Comparison of ENCODE assay signal across 18 cellular contexts in the genomic region with DNA sequence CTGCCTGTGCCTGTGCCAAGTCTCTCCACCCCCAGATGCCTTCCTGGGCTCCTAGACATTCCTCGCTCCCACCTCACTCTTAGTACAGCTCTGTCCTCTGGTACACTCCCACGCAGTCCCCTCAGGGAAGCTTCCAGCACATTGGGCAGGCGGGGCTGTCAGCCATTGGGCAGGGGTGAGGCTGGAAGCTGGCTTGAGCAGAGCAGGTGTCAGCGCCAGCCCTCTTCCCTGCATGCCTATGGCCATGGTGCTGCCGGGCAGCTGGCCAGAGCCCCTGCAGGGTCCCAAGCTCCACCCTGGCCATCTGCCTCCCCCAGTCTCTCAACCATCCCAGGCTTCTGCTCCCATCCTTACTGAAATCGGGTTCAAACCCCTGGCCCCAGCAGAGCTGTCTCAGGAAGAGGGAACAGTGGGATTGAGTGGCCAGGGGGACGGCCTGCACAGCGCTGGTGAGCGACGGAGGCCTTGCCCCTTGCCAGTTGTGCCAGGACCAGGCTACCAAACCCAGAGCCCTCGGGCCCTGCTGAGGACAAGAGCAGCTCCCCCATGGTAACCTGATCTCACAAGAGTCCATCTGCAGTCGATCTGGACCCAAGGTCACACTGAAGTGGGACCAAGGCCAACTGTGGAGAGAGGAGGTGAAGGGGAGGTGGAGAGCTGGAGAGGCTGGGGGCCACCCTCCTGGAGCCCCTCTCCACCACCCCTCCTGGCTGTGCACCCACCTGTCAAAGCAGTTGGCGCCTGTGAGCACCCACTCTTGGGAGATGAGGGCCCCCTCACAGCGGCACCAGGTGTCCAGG. TPM values are rescaled to one million over a fixed set of nuclear protein-coding genes. Genes with fewer than 3 reads are reported as not detected.
A peak's percentile ranks its signal among the peaks of the same experiment; 100 is the strongest.
DNase-seq lines count a peak whose midpoint lies in the region; ATAC-seq and FAIRE-seq lines count a peak whose summit lies in the region.
"Had no signal": no experiment of that assay in that cellular context is flagged by ENCODE, and none has a peak within 500 bp of the region (broad histone marks: within the 10 kb centered on the region; RNA-seq: fewer than 3 reads in every experiment).

No MANE protein-coding gene starts in this region.

- H3K4ac ChIP-seq in mesendoderm (ENCODE audit: low read depth, low read length): no peak overlapping the region

- H3K79me1 ChIP-seq in mesendoderm (ENCODE audit: low read length): peaks cover 6% of the 10 kb centered on the region

- H3K4me3 ChIP-seq in adipocyte (ENCODE audit: low read length) (no peak overlapping the region), mesendoderm (ENCODE audit: low read length) (no peak overlapping the region)
- H3K4me3 ChIP-seq: HAP-1, lung, suprapubic skin had no signal

- H3K36me3 ChIP-seq in adipocyte (ENCODE audit: control insufficient read depth, insufficient read depth, low read length, severe bottlenecking) (no peaks in the 10 kb centered on the region), mesendoderm (ENCODE audit: control insufficient read depth, insufficient read depth, low read length) (no peaks in the 10 kb centered on the region)
- H3K36me3 ChIP-seq: HAP-1, suprapubic skin had no signal

- intact Hi-C loops in left ventricle myocardium superior (cut with micrococcal nuclease) (no loop called here), Right ventricle myocardium inferior (cut with DNase I) (loop anchor here (5.0 kb wide), 1 partner anchor 402 kb away; no protein-coding TSS in a partner anchor)

- H3K79me2 ChIP-seq in mesendoderm (ENCODE audit: control insufficient read depth, insufficient read depth, low read length): no peaks in the 10 kb centered on the region

- H4K8ac ChIP-seq in mesendoderm (ENCODE audit: low read depth, low read length): no peak overlapping the region

- H3K4me2 ChIP-seq in mesendoderm (ENCODE audit: low read length): no peak overlapping the region

- WGBS in mesendoderm (ENCODE audit: extremely low coverage, insufficient coverage, low lambda C conversion rate): no CpG with 5 or more reads among the region's 14 CpGs

- peak overlapping the region; percentile 28 for H2BK5ac ChIP-seq in mesendoderm (ENCODE audit: low read length)

- H3K9me3 ChIP-seq in adipocyte (ENCODE audit: control insufficient read depth, low read length): no peaks in the 10 kb centered on the region
- H3K9me3 ChIP-seq: HAP-1, suprapubic skin had no signal

- H3K27me3 ChIP-seq in adipocyte (replicated peaks; ENCODE audit: control insufficient read depth, insufficient read depth, low read length) (no peaks in the 10 kb centered on the region), mesendoderm (ENCODE audit: insufficient read depth, low read length, poor library complexity) (no peaks in the 10 kb centered on the region)
- H3K27me3 ChIP-seq: suprapubic skin had no signal

- H4K5ac ChIP-seq in mesendoderm (ENCODE audit: low read length): no peak overlapping the region

- H3K18ac ChIP-seq in mesendoderm (ENCODE audit: low read length): no peak overlapping the region

- ATAC-seq in left ventricle myocardium superior (no peak), Right ventricle myocardium inferior (no peak)

- peak; percentile 27 for FAIRE-seq in urothelium cell line (lab: Jason Lieb, UNC)
- FAIRE-seq: colon, D721Med had no signal

- H2AK5ac ChIP-seq in mesendoderm (ENCODE audit: low read length): peak overlapping the region; percentile 76

- no peak overlapping the region for H2BK120ac ChIP-seq in mesendoderm (ENCODE audit: low read depth, low read length)

- no peak overlapping the region for H2BK15ac ChIP-seq in mesendoderm (replicated peaks; ENCODE audit: low read depth)

- peak overlapping the region; percentile 37 for H3K56ac ChIP-seq in mesendoderm (ENCODE audit: low read length)

- DNase-seq in left ventricle myocardium superior: peak; percentile 35
- no peak for DNase-seq in Right ventricle myocardium inferior (ENCODE audit: missing footprints)
- DNase-seq in adipocyte (ENCODE audit: low read depth): peak; percentile 53
- no peak for DNase-seq in mesendoderm
- DNase-seq in urothelium cell line (ENCODE audit: low spot score): no peak
- DNase-seq in activated CD4-positive, alpha-beta T cell treated with anti-CD3 and anti-CD28 coated beads, Interleukin-2, amount 50 U/mL, for 48 hours: no peak
- DNase-seq in GDM1 (lab: John Stamatoyannopoulos, UW): no peak
- DNase-seq in NCI-H774 (lab: John Stamatoyannopoulos, UW): no peak
- DNase-seq: activated naive CD8-positive, alpha-beta T cell treated with anti-CD3 and anti-CD28 coated beads, Interleukin-2, amount 10 ng/mL, durations not matched to agents 7 days and 5 days; activated T-cell treated with anti-CD3 and anti-CD28 coated beads for 4 hours; NCI-H2029; nucleus accumbens had no signal

- no peak overlapping the region for H3K9ac ChIP-seq in adipocyte (ENCODE audit: low read length)
- no peak overlapping the region for H3K9ac ChIP-seq in mesendoderm (ENCODE audit: low read length)

- H3K4me1 ChIP-seq in adipocyte (ENCODE audit: control insufficient read depth, insufficient read depth, low read length) (peaks cover 18% of the 10 kb centered on the region), mesendoderm (ENCODE audit: control insufficient read depth, low read depth, low read length) (peaks cover 10% of the 10 kb centered on the region)

- no peak overlapping the region for H3K27ac ChIP-seq in mesendoderm (ENCODE audit: low read depth, low read length)
- H3K27ac ChIP-seq: HL-60, suprapubic skin had no signal

- H3K23ac ChIP-seq in mesendoderm (ENCODE audit: low read length): peak overlapping the region; percentile 45

RNA-seq across cellular contexts. Expression of a gene that starts 2.4 kb away (rescaled TPM):
- total RNA-seq in left ventricle myocardium superior: 5.9 TPM
- total RNA-seq in Right ventricle myocardium inferior: 5.3 TPM
- 30.4 TPM for polyA plus RNA-seq in mesendoderm (2013, experiment 1 of 2)
- polyA plus RNA-seq in mesendoderm (2013, experiment 2 of 2): 29.6 TPM

RNA-seq across cellular contexts. Expression of a gene that starts 13.4 kb away (rescaled TPM):
- 10.7 TPM for total RNA-seq in left ventricle myocardium superior
- total RNA-seq in Right ventricle myocardium inferior: 13.0 TPM
- 51.0 TPM for polyA plus RNA-seq in mesendoderm (2013, experiment 1 of 2)
- 48.4 TPM for polyA plus RNA-seq in mesendoderm (2013, experiment 2 of 2)

RNA-seq across cellular contexts. Expression of a gene that starts 22.1 kb away (rescaled TPM):
- total RNA-seq in left ventricle myocardium superior (34.8 TPM), Right ventricle myocardium inferior (53.5 TPM)
- polyA plus RNA-seq in mesendoderm (2013, experiment 1 of 2): 93.5 TPM
- polyA plus RNA-seq in mesendoderm (2013, experiment 2 of 2): 84.3 TPM
- total RNA-seq: activated naive CD8-positive, alpha-beta T cell treated with anti-CD3 and anti-CD28 coated beads, Interleukin-2, amount 10 ng/mL, durations not matched to agents 7 days and 5 days had no signal

RNA-seq across cellular contexts. Expression of a gene that starts 46.1 kb away (rescaled TPM):
- total RNA-seq in left ventricle myocardium superior (3.5 TPM), Right ventricle myocardium inferior (3.5 TPM)
- 1.5 TPM for polyA plus RNA-seq in mesendoderm (2013, experiment 1 of 2)
- polyA plus RNA-seq in mesendoderm (2013, experiment 2 of 2): 1.2 TPM

Comparison
In these comparisons a context has a peak if more than half of its experiments do, and no peak if none do; other contexts are left out.
1. DNase-seq: peak in left ventricle myocardium superior (single experiment) and adipocyte (single experiment); none in Right ventricle myocardium inferior (single experiment), mesendoderm (single experiment), urothelium cell line (single experiment), activated CD4-positive, alpha-beta T cell treated with anti-CD3 and anti-CD28 coated beads, Interleukin-2, amount 50 U/mL, for 48 hours (0 of 2), GDM1 (single experiment) and NCI-H774 (single experiment).